In the genomic region with DNA sequence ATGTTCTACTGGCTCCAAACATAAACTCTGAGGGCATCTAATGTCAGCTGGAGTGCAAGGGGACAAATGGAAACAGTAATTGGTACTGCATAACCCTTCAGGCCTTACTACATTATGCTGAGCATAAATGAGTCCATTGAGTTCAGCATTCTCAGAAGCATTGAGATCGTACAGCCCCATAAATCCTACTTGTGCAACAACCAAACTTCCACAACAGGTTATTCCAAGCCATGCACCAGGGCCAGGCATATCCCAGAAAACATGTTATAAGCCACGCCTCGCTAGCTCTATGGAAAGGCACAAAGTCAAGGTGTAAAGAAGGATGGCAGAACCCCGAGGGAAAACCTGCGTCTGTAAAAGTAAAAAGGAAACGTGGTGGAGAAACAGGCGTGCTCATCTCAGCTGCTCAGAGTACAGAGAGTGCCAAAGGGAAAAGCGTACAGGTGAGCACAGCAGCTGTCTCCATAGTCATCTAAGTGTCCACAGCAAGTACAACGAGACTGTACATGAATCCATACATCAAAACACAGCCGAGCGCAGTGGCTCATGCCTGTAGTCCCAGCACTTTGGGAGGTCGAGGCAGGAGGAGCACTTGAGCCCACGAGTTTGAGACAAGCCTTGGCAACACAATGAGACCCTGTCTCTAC, we compare ENCODE assay signal across 20 cellular contexts.
"Had no signal": no experiment of that assay in that cellular context is flagged by ENCODE, and none has a peak within 500 bp of the region (broad histone marks: within the 10 kb centered on the region; RNA-seq: fewer than 3 reads in every experiment).

No MANE protein-coding gene starts in this region.

- H3K4me3 ChIP-seq: ascending aorta, left ventricle myocardium inferior, pancreas, thyroid gland, uterus had no signal

- H3K9me3 ChIP-seq: ascending aorta, left ventricle myocardium inferior, neutrophil, pancreas, thyroid gland, uterus had no signal

- H3K27me3 Mint-ChIP-seq: activated naive CD4-positive, alpha-beta T cell treated with anti-CD3 and anti-CD28 coated beads, Interleukin-2, amount 50 U/mL, for 24 hours had no signal

- H3K27ac Mint-ChIP-seq: activated naive CD4-positive, alpha-beta T cell treated with anti-CD3 and anti-CD28 coated beads, Interleukin-2, amount 50 U/mL, for 24 hours; activated T-cell treated with anti-CD3 and anti-CD28 coated beads, Interleukin-2, amount 50 U/mL, for 72 hours; naive thymus-derived CD4-positive, alpha-beta T cell had no signal

- H3K36me3 ChIP-seq: ascending aorta, left ventricle myocardium inferior, neutrophil, pancreas, thyroid gland, uterus, WERI-Rb-1 had no signal

- ATAC-seq: activated T-cell treated with anti-CD3 and anti-CD28 coated beads, Interleukin-2, amount 50 U/mL, for 72 hours; naive thymus-derived CD4-positive, alpha-beta T cell; pancreas had no signal

- FAIRE-seq: frontal cortex, pancreas had no signal

- H3K4me3 Mint-ChIP-seq: activated naive CD4-positive, alpha-beta T cell treated with anti-CD3 and anti-CD28 coated beads, Interleukin-2, amount 50 U/mL, for 24 hours; activated T-cell treated with anti-CD3 and anti-CD28 coated beads, Interleukin-2, amount 50 U/mL, for 72 hours; naive thymus-derived CD4-positive, alpha-beta T cell had no signal

- H3K9me3 Mint-ChIP-seq: activated naive CD4-positive, alpha-beta T cell treated with anti-CD3 and anti-CD28 coated beads, Interleukin-2, amount 50 U/mL, for 24 hours had no signal

- H3K27me3 ChIP-seq: ascending aorta, neutrophil, pancreas, thyroid gland, uterus had no signal

- H3K4me1 Mint-ChIP-seq: activated naive CD4-positive, alpha-beta T cell treated with anti-CD3 and anti-CD28 coated beads, Interleukin-2, amount 50 U/mL, for 24 hours; naive thymus-derived CD4-positive, alpha-beta T cell had no signal

- DNase-seq: activated CD4-positive, alpha-beta T cell treated with anti-CD3 and anti-CD28 coated beads for 1 hour; activated CD8-positive, alpha-beta memory T cell treated with anti-CD3 and anti-CD28 coated beads for 24 hours; activated effector memory CD4-positive, alpha-beta T cell treated with anti-CD3 and anti-CD28 coated beads, Interleukin-2, amount 50 U/mL, for 16 hours; activated T-cell treated with anti-CD3 and anti-CD28 coated beads, Interleukin-2, amount 50 U/mL, for 72 hours; cerebellar nuclear complex; effector CD4-positive, alpha-beta T cell; hypothalamus; islet precursor cell; left ventricle myocardium inferior; naive thymus-derived CD4-positive, alpha-beta T cell; pancreas; stimulated activated CD8-positive, alpha-beta memory T cell treated with anti-CD3 and anti-CD28 coated beads, Interleukin-4, amount 100 ng/mL, for 48 hours; stimulated activated naive CD4-positive, alpha-beta T cell; thyroid gland; uterus; WERI-Rb-1 had no signal

- H3K36me3 Mint-ChIP-seq: activated naive CD4-positive, alpha-beta T cell treated with anti-CD3 and anti-CD28 coated beads, Interleukin-2, amount 50 U/mL, for 24 hours; naive thymus-derived CD4-positive, alpha-beta T cell had no signal

- H3K27ac ChIP-seq: ascending aorta, left ventricle myocardium inferior, neutrophil, pancreas, thyroid gland, uterus, WERI-Rb-1 had no signal
